Comparison of ENCODE assay signal across 12 cellular contexts in the genomic region with DNA sequence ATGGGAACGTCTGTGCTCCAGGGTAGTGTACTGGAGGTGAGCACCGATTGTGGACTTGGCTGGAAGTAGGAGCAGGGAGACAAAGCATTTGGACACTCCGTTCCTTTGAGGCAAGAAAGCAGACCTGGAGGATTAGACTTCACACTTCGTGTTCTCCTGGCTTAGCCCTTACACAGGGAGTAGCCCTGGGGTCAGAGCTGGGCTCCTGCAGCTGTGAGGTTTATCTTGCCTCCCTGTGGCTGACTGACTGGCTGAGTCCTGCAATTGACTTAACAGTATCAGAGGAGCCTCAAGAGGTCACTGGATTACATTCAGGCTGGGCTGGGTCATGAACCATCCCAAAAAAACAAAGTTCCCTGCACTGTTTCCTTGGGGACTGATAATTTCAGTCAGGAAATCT. TPM values are rescaled to one million over a fixed set of nuclear protein-coding genes. Genes with fewer than 3 reads are reported as not detected.
A peak's percentile ranks its signal among the peaks of the same experiment; 100 is the strongest.
DNase-seq lines count a peak whose midpoint lies in the region; ATAC-seq, FAIRE-seq and TF ChIP-seq lines count a peak whose summit lies in the region.
"Had no signal": no experiment of that assay in that cellular context is flagged by ENCODE, and none has a peak within 500 bp of the region (broad histone marks: within the 10 kb centered on the region; RNA-seq: fewer than 3 reads in every experiment).

No MANE protein-coding gene starts in this region.

- TF ChIP-seq POLR2A in Peyer's patch (IDR thresholded peaks at IDR 0.05): no peak

- H3K27ac Mint-ChIP-seq in effector memory CD8-positive, alpha-beta T cell: peak overlapping the region; percentile 35 to 38
- H3K27ac Mint-ChIP-seq: activated CD4-positive, alpha-beta T cell treated with anti-CD3 and anti-CD28 coated beads, Interleukin-2, amount 10 ng/mL, durations not matched to agents 24 days and 14 days; B cell had no signal

- no peaks in the 10 kb centered on the region for H3K27me3 Mint-ChIP-seq in effector memory CD8-positive, alpha-beta T cell
- H3K27me3 Mint-ChIP-seq: activated CD4-positive, alpha-beta T cell treated with anti-CD3 and anti-CD28 coated beads, Interleukin-2, amount 10 ng/mL, durations not matched to agents 24 days and 14 days; B cell had no signal

- H3K27ac ChIP-seq in Peyer's patch (peak overlapping the region in 2 of 4 donors; percentile 67 to 81), left lung (no peak overlapping the region), small intestine (ENCODE audit: low read depth in 1 of 2, low read length in 1 of 2) (peak overlapping the region in 1 of 2 donors; percentile 85)

- H3K4me3 ChIP-seq in Peyer's patch (no peak overlapping the region), left lung (no peak overlapping the region), small intestine (ENCODE audit: low read depth in 1 of 2, low read length in 2 of 2) (no peak overlapping the region)

- TF ChIP-seq CTCF in Peyer's patch (IDR thresholded peaks at IDR 0.05) (peak in 1 of 6 experiments; percentile 15), left lung (IDR thresholded peaks at IDR 0.05) (no peak), GM20000 (IDR thresholded peaks at IDR 0.05; ENCODE audit: extremely low read depth, missing control alignments) (no peak)

- H3K4me3 Mint-ChIP-seq in effector memory CD8-positive, alpha-beta T cell: no peak overlapping the region
- H3K4me3 Mint-ChIP-seq: activated CD4-positive, alpha-beta T cell treated with anti-CD3 and anti-CD28 coated beads, Interleukin-2, amount 10 ng/mL, durations not matched to agents 24 days and 14 days; B cell had no signal

- ATAC-seq in effector memory CD8-positive, alpha-beta T cell (replicated peaks): no peak
- peak; percentile 19 for ATAC-seq in left lung

- WGBS in small intestine, 3 donors: 37 to 61% (median 45%) methylated on average over 4 of the region's 4 CpGs

- H3K27me3 ChIP-seq in Peyer's patch (no peaks in the 10 kb centered on the region), left lung (no peaks in the 10 kb centered on the region), small intestine (ENCODE audit: control insufficient read depth in 2 of 2, insufficient read depth in 2 of 2, low read length in 2 of 2) (no peaks in the 10 kb centered on the region)

- DNase-seq in Peyer's patch (peak in 2 of 3 donors; percentile 30 to 40), left lung (peak in 1 of 2 donors; percentile 12), small intestine (peak; percentile 51), frontal cortex (ENCODE audit: low spot score in 2 of 2) (no peak), amygdala (lab: John Stamatoyannopoulos, UW) (no peak), cerebellum (ENCODE audit: low spot score) (no peak), GM20000 (ENCODE audit: low spot score) (no peak)
- no peak for DNase-seq in effector memory CD8-positive, alpha-beta T cell
- DNase-seq: activated CD4-positive, alpha-beta T cell treated with anti-CD3 and anti-CD28 coated beads, Interleukin-2, amount 10 ng/mL, durations not matched to agents 24 days and 14 days; NCI-H2171 treated with DMSO at 0.1 percent for 48 hours had no signal

- H3K9me3 Mint-ChIP-seq in effector memory CD8-positive, alpha-beta T cell: no peaks in the 10 kb centered on the region
- H3K9me3 Mint-ChIP-seq: activated CD4-positive, alpha-beta T cell treated with anti-CD3 and anti-CD28 coated beads, Interleukin-2, amount 10 ng/mL, durations not matched to agents 24 days and 14 days had no signal

- FAIRE-seq in small intestine (lab: Jason Lieb, UNC) (no peak), frontal cortex (lab: Jason Lieb, UNC) (no peak)
- FAIRE-seq: H54 had no signal

- no peaks in the 10 kb centered on the region for H3K9me3 ChIP-seq in Peyer's patch
- no peaks in the 10 kb centered on the region for H3K9me3 ChIP-seq in left lung
- H3K9me3 ChIP-seq in small intestine (ENCODE audit: control insufficient read depth, low read depth): no peaks in the 10 kb centered on the region

- H3K36me3 ChIP-seq in Peyer's patch: peaks cover 0 to 33% (median 0%) of the 10 kb centered on the region in 3 donors
- peaks cover 0 to 52% of the 10 kb centered on the region in 2 donors for H3K36me3 ChIP-seq in left lung
- H3K36me3 ChIP-seq in small intestine (ENCODE audit: control insufficient read depth in 2 of 2, insufficient read depth in 2 of 2, low read length in 2 of 2): peaks cover 3 to 6% of the 10 kb centered on the region in 2 donors

- peaks cover 0 to 65% (median 2%) of the 10 kb centered on the region in 4 donors for H3K4me1 ChIP-seq in Peyer's patch
- peaks cover 41 to 60% of the 10 kb centered on the region in 2 donors for H3K4me1 ChIP-seq in left lung
- peaks cover 9 to 17% of the 10 kb centered on the region in 2 donors for H3K4me1 ChIP-seq in small intestine (ENCODE audit: control insufficient read depth in 2 of 2, insufficient read depth in 1 of 2, low read depth in 1 of 2, low read length in 1 of 2)

- peaks cover 38% of the 10 kb centered on the region for H3K36me3 Mint-ChIP-seq in effector memory CD8-positive, alpha-beta T cell (ENCODE audit: insufficient read depth)

- peaks cover 26 to 31% of the 10 kb centered on the region in 2 donors for H3K4me1 Mint-ChIP-seq in effector memory CD8-positive, alpha-beta T cell (ENCODE audit: low read depth in 2 of 2)

- intact Hi-C loops in left lung (cut with DNase I): no loop called here

RNA-seq across cellular contexts. Expression of gene MPRIP, which starts 37.1 kb away (rescaled TPM):
- total RNA-seq in Peyer's patch (100 to 1,000 TPM; 141 to 305 (median 291) TPM), left lung (100 to 1,000 TPM; 259 to 338 TPM), frontal cortex (131 TPM), cerebellum (185 TPM)
- 100 to 1,000 TPM in 2 of 3 donors, 10 to 100 TPM in 1; 98.9 to 233 (median 219) TPM for polyA plus RNA-seq in small intestine

Comparison
In these comparisons a context has a peak if more than half of its experiments do, and no peak if none do; other contexts are left out.
1. DNase-seq: peak in Peyer's patch (2 of 3) and small intestine (single experiment); none in effector memory CD8-positive, alpha-beta T cell (0 of 3), frontal cortex (0 of 2), amygdala (0 of 56), cerebellum (single experiment) and GM20000 (single experiment).